In the genomic region with DNA sequence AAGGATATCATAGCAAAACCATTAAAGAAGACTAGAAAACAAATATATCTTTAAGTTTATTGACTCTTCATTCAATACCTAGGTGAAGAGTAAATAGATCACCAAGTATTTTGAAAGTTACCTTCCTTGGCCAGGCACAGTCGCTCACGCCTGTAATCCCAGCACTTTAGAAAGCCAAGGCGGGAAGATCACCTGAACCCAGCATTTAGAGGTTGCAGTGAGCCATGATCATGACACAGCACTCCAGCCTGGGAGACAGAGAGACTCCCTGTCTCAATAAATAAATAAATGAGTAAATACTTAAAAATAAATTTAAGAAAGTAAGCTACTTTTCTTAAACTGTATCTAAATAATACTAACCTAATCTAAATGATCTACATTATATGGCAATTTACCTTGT, we compare ENCODE assay signal across 20 cellular contexts. TPM values are rescaled to one million over a fixed set of nuclear protein-coding genes. Genes with fewer than 3 reads are reported as not detected.
DNase-seq lines count a peak whose midpoint lies in the region; ATAC-seq and TF ChIP-seq lines count a peak whose summit lies in the region.
"Had no signal": no experiment of that assay in that cellular context is flagged by ENCODE, and none has a peak within 500 bp of the region (broad histone marks: within the 10 kb centered on the region; RNA-seq: fewer than 3 reads in every experiment).

No MANE protein-coding gene starts in this region.

- WGBS in heart right ventricle, 2 donors: 91% methylated on average over 3 of the region's 3 CpGs
- 100% methylated on average over 3 of the region's 3 CpGs for WGBS in mesenchymal stem cell
- 60 to 83% methylated on average over 3 of the region's 3 CpGs for WGBS in transverse colon (ENCODE audit: low coverage in 1 of 2), 2 donors

- TF ChIP-seq POLR2A in transverse colon (IDR thresholded peaks at IDR 0.05): no peak

- no peak overlapping the region for H4K91ac ChIP-seq in mesenchymal stem cell (ENCODE audit: low read length)

- H2BK12ac ChIP-seq in mesenchymal stem cell (ENCODE audit: low read length in 2 of 2): no peak overlapping the region

- H3K4me3 ChIP-seq in heart right ventricle: no peak overlapping the region
- H3K4me3 ChIP-seq in mesenchymal stem cell (ENCODE audit: insufficient read depth in 1 of 2, low read depth in 1 of 2, low read length in 2 of 2): no peak overlapping the region
- H3K4me3 ChIP-seq in transverse colon: no peak overlapping the region
- H3K4me3 ChIP-seq: lung had no signal

- H3K27ac ChIP-seq in heart right ventricle (peak overlapping the region in 9 of 10 donors; percentile 47 to 81 (median 70)), mesenchymal stem cell (ENCODE audit: low read length, poor library complexity, severe bottlenecking) (no peak overlapping the region), transverse colon (peak overlapping the region; percentile 65 to 81 (median 77))

- H4K8ac ChIP-seq in mesenchymal stem cell (ENCODE audit: low read length): no peak overlapping the region

- no peak overlapping the region for H3K4me2 ChIP-seq in mesenchymal stem cell (ENCODE audit: low read length, poor library complexity, severe bottlenecking)

- no peak for TF ChIP-seq EP300 in transverse colon (IDR thresholded peaks at IDR 0.05; ENCODE audit: low read depth)

- POLR2A ChIA-PET in T-cell (lab: Charles Lee): interaction anchor here (0.6 kb wide), 2 partner anchors 84 to 119 kb away, joined by 4 read pairs; no protein-coding TSS in a partner anchor

- peaks cover 0 to 10% (median 0%) of the 10 kb centered on the region in 11 donors for H3K9me3 ChIP-seq in heart right ventricle
- H3K9me3 ChIP-seq in T-helper 17 cell (ENCODE audit: control insufficient read depth, low read length, poor library complexity, severe bottlenecking): no peaks in the 10 kb centered on the region
- no peaks in the 10 kb centered on the region for H3K9me3 ChIP-seq in mesenchymal stem cell (ENCODE audit: control insufficient read depth, low read length)
- no peaks in the 10 kb centered on the region for H3K9me3 ChIP-seq in transverse colon

- TF ChIP-seq CTCF in heart right ventricle (IDR thresholded peaks at IDR 0.05) (no peak), transverse colon (IDR thresholded peaks at IDR 0.05) (no peak)

- intact Hi-C loops in heart right ventricle (cut with DNase I) (loop anchor here in 5 of 10 donors (10.0 kb wide), 4 partner anchors 58 to 278 kb away; a partner anchor contains a TSS), Right ventricle myocardium inferior (cut with DNase I) (loop anchor here (5.0 kb wide), 1 partner anchor 50 kb away; no protein-coding TSS in a partner anchor), transverse colon (cut with DNase I; ENCODE audit: low total_unique reads) (loop anchor here (10.0 kb wide), 1 partner anchor 128 kb away; no protein-coding TSS in a partner anchor)

- DNase-seq in heart right ventricle: no peak
- no peak for DNase-seq in Right ventricle myocardium inferior (ENCODE audit: missing footprints)
- no peak for DNase-seq in T-helper 17 cell
- no peak for DNase-seq in mesenchymal stem cell
- no peak for DNase-seq in transverse colon
- no peak for DNase-seq in HuH-7 (ENCODE audit: low spot score)
- no peak for DNase-seq in T-cell
- no peak for DNase-seq in activated effector memory CD4-positive, alpha-beta T cell treated with anti-CD3 and anti-CD28 coated beads, Interleukin-2, amount 50 U/mL, for 16 hours
- DNase-seq: activated CD4-positive, alpha-beta T cell treated with anti-CD3 and anti-CD28 coated beads, Interleukin-2, amount 50 U/mL, for 1 hour; amygdala; CD8-positive, alpha-beta T cell; central memory CD4-positive, alpha-beta T cell; DMS79 treated with DMSO at 0.1 percent for 48 hours; KBM-7; NCI-H2029 treated with DMSO at 0.1 percent for 48 hours; NCI-H510A; stimulated activated CD4-positive, alpha-beta T cell treated with anti-CD3 and anti-CD28 coated beads, Interleukin-2, amount 100 ng/mL, for 24 hours; stimulated activated naive CD8-positive, alpha-beta T cell treated with anti-CD3 and anti-CD28 coated beads, Interleukin-15, Interleukin-2, amounts not matched to agents 100 U/mL and 50 U/mL, for 24 hours; SW 1271 had no signal

- no peak overlapping the region for H2AK5ac ChIP-seq in mesenchymal stem cell (ENCODE audit: low read length, severe bottlenecking)

- H3K9me3 Mint-ChIP-seq in T-cell: no peaks in the 10 kb centered on the region
- H3K9me3 Mint-ChIP-seq: CD8-positive, alpha-beta T cell had no signal

- H3K27me3 Mint-ChIP-seq in T-helper 17 cell (no peaks in the 10 kb centered on the region), T-cell (no peaks in the 10 kb centered on the region)

- no peak overlapping the region for H3K4ac ChIP-seq in mesenchymal stem cell (ENCODE audit: low read depth in 1 of 2, low read length in 2 of 2)

- H3K4me1 Mint-ChIP-seq in T-helper 17 cell (peaks cover 40% of the 10 kb centered on the region), T-cell (peaks cover 43 to 51% (median 48%) of the 10 kb centered on the region in 3 donors)

- no peak overlapping the region for H3K18ac ChIP-seq in mesenchymal stem cell (ENCODE audit: low read depth in 1 of 2, low read length in 2 of 2)

- no peak overlapping the region for H3K4me3 Mint-ChIP-seq in T-helper 17 cell
- H3K4me3 Mint-ChIP-seq in T-cell: no peak overlapping the region
- H3K4me3 Mint-ChIP-seq: CD8-positive, alpha-beta T cell had no signal

- H2BK5ac ChIP-seq in mesenchymal stem cell (ENCODE audit: low read depth, low read length, poor library complexity, severe bottlenecking): no peak overlapping the region

- H3K36me3 Mint-ChIP-seq in T-helper 17 cell (ENCODE audit: low read depth) (peaks cover 4% of the 10 kb centered on the region), T-cell (peaks cover 9% of the 10 kb centered on the region)

- no peak overlapping the region for H2BK120ac ChIP-seq in mesenchymal stem cell (ENCODE audit: low read depth, low read length)

- no peak overlapping the region for H2BK15ac ChIP-seq in mesenchymal stem cell (ENCODE audit: low read depth, poor library complexity, severe bottlenecking)

- H3K27ac Mint-ChIP-seq in T-helper 17 cell (peak overlapping the region; percentile 60), T-cell (no peak overlapping the region)
- H3K27ac Mint-ChIP-seq: CD8-positive, alpha-beta T cell had no signal

- H2AFZ ChIP-seq in mesenchymal stem cell (ENCODE audit: low read depth, low read length): no peak overlapping the region

- CTCF ChIA-PET in T-cell (lab: Charles Lee): interaction anchor here (0.6 to 3.9 kb wide), 6 partner anchors 13 to 253 kb away, joined by 3 to 31 read pairs (median 6); a partner anchor contains a TSS

- no peak overlapping the region for H3K23ac ChIP-seq in mesenchymal stem cell (ENCODE audit: low read length in 2 of 2)

- ATAC-seq in heart right ventricle (peak in 2 of 8 donors; percentile 38 to 44), Right ventricle myocardium inferior (no peak), T-helper 17 cell (no peak), T-cell (replicated peaks in 1 of 4) (no peak)
- ATAC-seq: CD8-positive, alpha-beta T cell; stimulated activated naive CD8-positive, alpha-beta T cell treated with anti-CD3 and anti-CD28 coated beads, Interleukin-15, Interleukin-2, amounts not matched to agents 100 U/mL and 50 U/mL, for 24 hours had no signal

- H3K14ac ChIP-seq in mesenchymal stem cell (ENCODE audit: low read length in 2 of 2): no peak overlapping the region

- H3K27me3 ChIP-seq in heart right ventricle (no peaks in the 10 kb centered on the region), mesenchymal stem cell (ENCODE audit: control insufficient read depth in 1 of 2, insufficient read depth in 1 of 2, low read length in 2 of 2) (no peaks in the 10 kb centered on the region), transverse colon (no peaks in the 10 kb centered on the region)

- H3K79me1 ChIP-seq in mesenchymal stem cell (replicated peaks; ENCODE audit: low read length, poor library complexity, severe bottlenecking): peaks cover 19% of the 10 kb centered on the region

- in situ Hi-C loops in transverse colon (cut with MboI; ENCODE audit: low pct_ligation_motif_present in 1 of 4, low pct_unique_long_range_greater_than_20kb in 1 of 4, low sequenced_read_pairs in 3 of 4): loop anchor here in 1 of 4 donors (25.0 kb wide), 1 partner anchor 265 kb away; a partner anchor contains a TSS

- H3K4me1 ChIP-seq in heart right ventricle: peaks cover 3 to 88% (median 79%) of the 10 kb centered on the region in 9 donors
- peaks cover 7% of the 10 kb centered on the region for H3K4me1 ChIP-seq in mesenchymal stem cell (ENCODE audit: control insufficient read depth, insufficient read depth, low read depth, low read length)
- peaks cover 40 to 80% (median 55%) of the 10 kb centered on the region in 4 donors for H3K4me1 ChIP-seq in transverse colon

- peak overlapping the region; percentile 84 for H3K9ac ChIP-seq in mesenchymal stem cell (ENCODE audit: low read length)

- H3K36me3 ChIP-seq in heart right ventricle (peaks cover 0 to 8% (median 0%) of the 10 kb centered on the region in 9 donors), mesenchymal stem cell (ENCODE audit: control insufficient read depth in 1 of 2, insufficient read depth in 2 of 2, low read depth in 1 of 2, low read length in 2 of 2) (peaks cover 7 to 11% of the 10 kb centered on the region in 2 experiments), transverse colon (no peaks in the 10 kb centered on the region)

RNA-seq across cellular contexts. Expression of a gene that starts 8.9 kb away (rescaled TPM):
- total RNA-seq in heart right ventricle (10 to 100 TPM; 13.0 to 24.4 (median 21.8) TPM), Right ventricle myocardium inferior (20.3 TPM), T-helper 17 cell (1 to 10 TPM; 4.4 to 5.3 TPM), transverse colon (10 to 100 TPM in 1 of 4 donors, 1 to 10 TPM in 3; 3.4 to 10.3 (median 8.3) TPM), T-cell (1 to 10 TPM; 4.3 to 7.6 (median 4.8) TPM)
- polyA plus RNA-seq in heart right ventricle: 10 to 100 TPM; 13.3 to 45.1 TPM
- 17.5 TPM for polyA plus RNA-seq in mesenchymal stem cell (2013, experiment 1 of 2)
- 17.7 TPM for polyA plus RNA-seq in mesenchymal stem cell (2013, experiment 2 of 2)

RNA-seq across cellular contexts. Expression of a gene that starts 33.3 kb away (rescaled TPM):
- 10 to 100 TPM; 31.1 to 60.5 (median 39.5) TPM for total RNA-seq in heart right ventricle
- 10 to 100 TPM in 1 of 2 donors, 1 to 10 TPM in 1; 9.9 to 10.4 TPM for polyA plus RNA-seq in heart right ventricle
- 36.7 TPM for total RNA-seq in Right ventricle myocardium inferior
- 100 to 1,000 TPM; 197 to 232 TPM for total RNA-seq in T-helper 17 cell
- polyA plus RNA-seq in mesenchymal stem cell (2013, experiment 1 of 2): 50.1 TPM
- polyA plus RNA-seq in mesenchymal stem cell (2013, experiment 2 of 2): 49.3 TPM
- 100 to 1,000 TPM in 3 of 4 donors, 10 to 100 TPM in 1; 38.0 to 123 (median 105) TPM for total RNA-seq in transverse colon
- total RNA-seq in T-cell: 100 to 1,000 TPM; 133 to 221 (median 146) TPM
